8 cellular contexts compared by ENCODE assay signal in genomic region chr3:10344147-10344943, GRCh38. TPM values are rescaled to one million over a fixed set of nuclear protein-coding genes. Genes with fewer than 3 reads are reported as not detected.
DNase-seq lines count a peak whose midpoint lies in the region; ATAC-seq and TF ChIP-seq lines count a peak whose summit lies in the region.

No MANE protein-coding gene starts in this region.

- H3K27me3 Mint-ChIP-seq in endothelial cell (ENCODE audit: unreplicated experiment) (peaks cover 15% of the 10 kb centered on the region), nephron progenitor cell (ENCODE audit: low read depth, poor library complexity) (peaks cover 29% of the 10 kb centered on the region)

- H3K9me3 Mint-ChIP-seq in endothelial cell (ENCODE audit: unreplicated experiment) (no peaks in the 10 kb centered on the region), nephron progenitor cell (no peaks in the 10 kb centered on the region)

- DNase-seq in NCI-H2196 (lab: John Stamatoyannopoulos, UW; ENCODE audit: unreplicated experiment) (peak; percentile 7), NCI-H2196 treated with DMSO at 0.1 percent for 48 hours (lab: John Stamatoyannopoulos, UW; ENCODE audit: unreplicated experiment) (no peak), NCI-H460 (ENCODE audit: extremely low read depth, low read depth) (peak; percentile 27), endothelial cell (ENCODE audit: low spot score) (peak; percentile 71), nephron progenitor cell (peak; percentile 74), suprapubic skin (ENCODE audit: low spot score in 2 of 2) (no peak)
- peak; percentile 15 for DNase-seq in activated CD8-positive, alpha-beta memory T cell treated with anti-CD3 and anti-CD28 coated beads, Interleukin-2, amount 50 U/mL, for 24 hours (ENCODE audit: extremely low read depth)

- H3K4me1 Mint-ChIP-seq in endothelial cell (ENCODE audit: unreplicated experiment), result peaks cover 9% of the 10 kb centered on the region
- peaks cover 25% of the 10 kb centered on the region for H3K4me1 Mint-ChIP-seq in nephron progenitor cell

- H3K9me3 ChIP-seq in suprapubic skin, result no peaks in the 10 kb centered on the region

- ATAC-seq in HG02885 (IDR thresholded peaks at IDR 0.05; ENCODE audit: poor library complexity, unreplicated experiment), result no peak

- no peak for TF ChIP-seq POLR2A in suprapubic skin (IDR thresholded peaks at IDR 0.05)

- WGBS in suprapubic skin, result 34% methylated on average over 5 of the region's 9 CpGs

- TF ChIP-seq CTCF in endothelial cell (IDR thresholded peaks at IDR 0.05; ENCODE audit: unreplicated experiment) (peak; percentile 92), nephron progenitor cell (IDR thresholded peaks at IDR 0.05) (peak; percentile 91), suprapubic skin (IDR thresholded peaks at IDR 0.05) (peak; percentile 52 to 90)

- H3K4me3 Mint-ChIP-seq in endothelial cell (ENCODE audit: unreplicated experiment) (no peak overlapping the region), nephron progenitor cell (no peak overlapping the region)

- no peak overlapping the region for H3K4me3 ChIP-seq in suprapubic skin

- no peaks in the 10 kb centered on the region for H3K4me1 ChIP-seq in suprapubic skin

- H3K36me3 Mint-ChIP-seq in endothelial cell (ENCODE audit: low read depth, unreplicated experiment) (no peaks in the 10 kb centered on the region), nephron progenitor cell (ENCODE audit: low read depth) (no peaks in the 10 kb centered on the region)

- H3K27me3 ChIP-seq in suprapubic skin, result no peaks in the 10 kb centered on the region

- H3K27ac ChIP-seq in suprapubic skin, result no peak overlapping the region

- no peak for TF ChIP-seq EP300 in suprapubic skin (IDR thresholded peaks at IDR 0.05)

- no peaks in the 10 kb centered on the region for H3K36me3 ChIP-seq in suprapubic skin

- H3K27ac Mint-ChIP-seq in endothelial cell (ENCODE audit: unreplicated experiment) (no peak overlapping the region), nephron progenitor cell (no peak overlapping the region)

RNA-seq across cellular contexts. Expression of gene SEC13, which starts 23.4 kb away (rescaled TPM):
- total RNA-seq in NCI-H460 (2014; rRNA removed; shearing (Covaris generic)), result 87.8 and 88.7 TPM in 2 replicates
- 97.2 and 99.2 TPM in 2 replicates for polyA plus RNA-seq in NCI-H460 (2014; cell fraction: nucleus; rRNA removed)
- total RNA-seq in endothelial cell (ENCODE audit: unreplicated experiment) (367 TPM), suprapubic skin (100 to 1,000 TPM; 104 to 137 (median 118) TPM)

RNA-seq across cellular contexts. Expression of gene GHRL, which starts 51.6 kb away (rescaled TPM):
- total RNA-seq in NCI-H460 (2014; rRNA removed; shearing (Covaris generic)), result not detected in 2 replicates
- 0.72 TPM in 1 of 2 replicates, not detected in the other for polyA plus RNA-seq in NCI-H460 (2014; cell fraction: nucleus; rRNA removed)
- total RNA-seq in endothelial cell (ENCODE audit: unreplicated experiment) (0.62 TPM), suprapubic skin (under 1 TPM in 1 of 4 donors, not detected in 3; 0.80 TPM)

Comparison
In these comparisons a context has a peak if more than half of its experiments do, and no peak if none do; other contexts are left out.
1. DNase-seq: peak in NCI-H2196 (single experiment), NCI-H460 (single experiment), activated CD8-positive, alpha-beta memory T cell treated with anti-CD3 and anti-CD28 coated beads, Interleukin-2, amount 50 U/mL, for 24 hours (single experiment), endothelial cell (single experiment) and nephron progenitor cell (single experiment); none in NCI-H2196 treated with DMSO at 0.1 percent for 48 hours (single experiment) and suprapubic skin (0 of 2).
2. Peak in every context shown above with its lines, with median percentiles within 50 percentile points of each other: CTCF ChIP-seq.